20 cellular contexts compared by ENCODE assay signal in genomic region chr2:228655341-228655740, GRCh38.
A peak's percentile ranks its signal among the peaks of the same experiment; 100 is the strongest.
DNase-seq lines count a peak whose midpoint lies in the region; ATAC-seq, FAIRE-seq and TF ChIP-seq lines count a peak whose summit lies in the region.
"Had no signal": no experiment of that assay in that cellular context is flagged by ENCODE, and none has a peak within 500 bp of the region (broad histone marks: within the 10 kb centered on the region; RNA-seq: fewer than 3 reads in every experiment).

No MANE protein-coding gene starts in this region.

- no peak overlapping the region for H3K27ac ChIP-seq in CD4-positive, alpha-beta memory T cell (ENCODE audit: low read depth, low read length)
- H3K27ac ChIP-seq in right lobe of liver = no peak overlapping the region
- H3K27ac ChIP-seq: KMS-11 had no signal

- H3K27me3 Mint-ChIP-seq in CD4-positive, alpha-beta memory T cell = no peaks in the 10 kb centered on the region

- no peak for TF ChIP-seq CTCF in right lobe of liver (IDR thresholded peaks at IDR 0.05)

- H3K4me1 Mint-ChIP-seq in CD4-positive, alpha-beta memory T cell = no peaks in the 10 kb centered on the region
- H3K4me1 Mint-ChIP-seq: CD4-positive, CD25-positive, alpha-beta regulatory T cell had no signal

- H3K4me1 ChIP-seq in CD4-positive, alpha-beta memory T cell (ENCODE audit: insufficient read depth, low read length) = no peaks in the 10 kb centered on the region
- peaks cover 0 to 14% (median 0%) of the 10 kb centered on the region in 4 donors for H3K4me1 ChIP-seq in right lobe of liver
- H3K4me1 ChIP-seq: BE2C had no signal

- H3K4me3 Mint-ChIP-seq in CD4-positive, alpha-beta memory T cell = no peak overlapping the region
- H3K4me3 Mint-ChIP-seq: CD4-positive, CD25-positive, alpha-beta regulatory T cell had no signal

- no peaks in the 10 kb centered on the region for H3K36me3 ChIP-seq in CD4-positive, alpha-beta memory T cell (ENCODE audit: insufficient read depth, low read length)
- H3K36me3 ChIP-seq in right lobe of liver = no peaks in the 10 kb centered on the region
- H3K36me3 ChIP-seq: BE2C had no signal

- POLR2A ChIA-PET in CD4-positive, alpha-beta memory T cell (lab: Charles Lee; ENCODE audit: partially characterized antibody) = no interaction called here

- CTCF ChIA-PET in CD4-positive, alpha-beta memory T cell (lab: Charles Lee; ENCODE audit: partially characterized antibody) = no interaction called here

- no peak for FAIRE-seq in RCC 7860 (lab: Jason Lieb, UNC)
- FAIRE-seq: A204.1 had no signal

- no peaks in the 10 kb centered on the region for H3K9me3 ChIP-seq in CD4-positive, alpha-beta memory T cell (ENCODE audit: control insufficient read depth in 1 of 2, low read length in 2 of 2)
- no peaks in the 10 kb centered on the region for H3K9me3 ChIP-seq in right lobe of liver
- H3K9me3 ChIP-seq: BE2C, Caco-2 had no signal

- DNase-seq in EH (ENCODE audit: low read depth) (peak; percentile 68), HT1080 (ENCODE audit: low read depth) (peak; percentile 65), RCC 7860 (ENCODE audit: low spot score) (peak; percentile 18), kidney tubule cell (ENCODE audit: low spot score) (peak; percentile 73), right lobe of liver (no peak), HUDEP-2 (lab: John Stamatoyannopoulos, UW; ENCODE audit: unreplicated experiment in 76 of 76) (no peak), NCI-H345 treated with DMSO at 0.1 percent for 48 hours (lab: John Stamatoyannopoulos, UW; ENCODE audit: unreplicated experiment) (no peak)
- DNase-seq in CD4-positive, alpha-beta memory T cell = no peak
- DNase-seq: BE2C; Caco-2; CD4-positive, CD25-positive, alpha-beta regulatory T cell; DMS153; NCI-H1417 treated with DMSO at 0.1 percent for 48 hours; NCI-H187 treated with DMSO at 0.1 percent for 48 hours; NCI-H345; NCI-H526; SIG-M5; T-helper 1 cell had no signal

- intact Hi-C loops in CD4-positive, alpha-beta memory T cell (cut with micrococcal nuclease) = no loop called here
- intact Hi-C loops in right lobe of liver (cut with DNase I) = no loop called here

- no peaks in the 10 kb centered on the region for H3K36me3 Mint-ChIP-seq in CD4-positive, alpha-beta memory T cell
- H3K36me3 Mint-ChIP-seq: CD4-positive, CD25-positive, alpha-beta regulatory T cell had no signal

- H3K27ac Mint-ChIP-seq in CD4-positive, alpha-beta memory T cell = no peak overlapping the region
- H3K27ac Mint-ChIP-seq: CD4-positive, CD25-positive, alpha-beta regulatory T cell had no signal

- no peak overlapping the region for H3K4me3 ChIP-seq in CD4-positive, alpha-beta memory T cell (ENCODE audit: low read length in 2 of 2)
- no peak overlapping the region for H3K4me3 ChIP-seq in right lobe of liver

- 36% methylated on average over 1 of the region's 3 CpGs for WGBS in right lobe of liver (ENCODE audit: insufficient coverage, low coverage, low lambda C conversion rate, missing lambda C conversion rate)

- ATAC-seq in right lobe of liver = no peak

- no peaks in the 10 kb centered on the region for H3K27me3 ChIP-seq in CD4-positive, alpha-beta memory T cell (ENCODE audit: insufficient read depth, low read length)
- no peaks in the 10 kb centered on the region for H3K27me3 ChIP-seq in right lobe of liver
- H3K27me3 ChIP-seq: BE2C had no signal

- H3K9me3 Mint-ChIP-seq in CD4-positive, alpha-beta memory T cell = peaks cover 0 to 5% (median under 1%) of the 10 kb centered on the region in 8 donors

- no peak for TF ChIP-seq POLR2A in right lobe of liver (IDR thresholded peaks at IDR 0.05)

Comparison
In these comparisons a context has a peak if more than half of its experiments do, and no peak if none do; other contexts are left out.
1. DNase-seq: peak in EH (single experiment), HT1080 (single experiment), RCC 7860 (single experiment) and kidney tubule cell (single experiment); none in CD4-positive, alpha-beta memory T cell (0 of 5), right lobe of liver (0 of 3), HUDEP-2 (0 of 76) and NCI-H345 treated with DMSO at 0.1 percent for 48 hours (single experiment).